In genomic region chr3:123012652-123013051, GRCh38 we compare ENCODE assay signal across 10 cellular contexts. TPM values are rescaled to one million over a fixed set of nuclear protein-coding genes. Genes with fewer than 3 reads are reported as not detected.
"Had no signal": no experiment of that assay in that cellular context is flagged by ENCODE, and none has a peak within 500 bp of the region (broad histone marks: within the 10 kb centered on the region; RNA-seq: fewer than 3 reads in every experiment).

No MANE protein-coding gene starts in this region.

- ATAC-seq: GM23338 had no signal

- H3K36me3 Mint-ChIP-seq: IgD-negative memory B cell had no signal

- H3K4me3 ChIP-seq: GM23338 had no signal

- H3K4me2 ChIP-seq: GM23338 had no signal

- H2AFZ ChIP-seq: GM23338 had no signal

- H3K4me1 Mint-ChIP-seq: IgD-negative memory B cell had no signal

- H3K4me3 Mint-ChIP-seq: GM23338, H9, HFFc6, IgD-negative memory B cell had no signal

- DNase-seq: H9, HCEC 1CT, HFFc6, KBM-7 had no signal

- H3K9me3 Mint-ChIP-seq: GM23338, H9, HFFc6, IgD-negative memory B cell had no signal

- H3K27ac Mint-ChIP-seq: GM23338, H9, HFFc6, IgD-negative memory B cell had no signal

- FAIRE-seq: H1, H54, HTR-8/SVneo had no signal

RNA-seq across cellular contexts. Expression of gene SEMA5B, which starts 14.9 kb away (rescaled TPM):
- total RNA-seq: HFFc6, HT-29 had no signal
- polyA plus RNA-seq: IgD-negative memory B cell had no signal
